16 cellular contexts compared by ENCODE assay signal in genomic region chr1:18722270-18722669, GRCh38.
DNase-seq lines count a peak whose midpoint lies in the region; ATAC-seq, FAIRE-seq and TF ChIP-seq lines count a peak whose summit lies in the region.
"Had no signal": no experiment of that assay in that cellular context is flagged by ENCODE, and none has a peak within 500 bp of the region (broad histone marks: within the 10 kb centered on the region; RNA-seq: fewer than 3 reads in every experiment).

No MANE protein-coding gene starts in this region.

- H3K36me3 ChIP-seq in bronchial epithelial cell (ENCODE audit: control insufficient read depth, insufficient read depth, low read length) (no peaks in the 10 kb centered on the region), osteoblast (ENCODE audit: insufficient read depth, low read length) (no peaks in the 10 kb centered on the region)
- H3K36me3 ChIP-seq: BE2C had no signal

- no peak overlapping the region for H2AFZ ChIP-seq in osteoblast (ENCODE audit: low read length)
- H2AFZ ChIP-seq: GM23248 had no signal

- H3K4me3 ChIP-seq in bronchial epithelial cell (ENCODE audit: low read depth, low read length) (no peak overlapping the region), osteoblast (ENCODE audit: insufficient read depth, low read length) (no peak overlapping the region)
- H3K4me3 ChIP-seq: A549, GM23248, K562 had no signal

- ATAC-seq in HG02642 (IDR thresholded peaks at IDR 0.05; ENCODE audit: poor library complexity, unreplicated experiment) (no peak), GM18511 (IDR thresholded peaks at IDR 0.05; ENCODE audit: unreplicated experiment) (no peak)
- ATAC-seq: A549, K562 had no signal

- DNase-seq in D341Med (ENCODE audit: low spot score) (peak; percentile 64), NCI-H82 (lab: John Stamatoyannopoulos, UW) (peak; percentile 96), bronchial epithelial cell (ENCODE audit: low read depth) (no peak), osteoblast (ENCODE audit: insufficient read length, low spot score, missing footprints) (peak; percentile 59), H54 (ENCODE audit: insufficient read length, low spot score) (no peak)
- DNase-seq: BE2C; CD8-positive, alpha-beta memory T cell; DMS79; GM23248; H7 had no signal

- no peak for TF ChIP-seq POLR2A in H54 (IDR thresholded peaks at IDR 0.05; ENCODE audit: low read depth, low read length)

- no peaks in the 10 kb centered on the region for H3K9me3 ChIP-seq in osteoblast (ENCODE audit: low read depth, low read length)
- H3K9me3 ChIP-seq: A549, BE2C had no signal

- H3K27ac ChIP-seq in osteoblast (ENCODE audit: low read depth, low read length) = no peak overlapping the region
- H3K27ac ChIP-seq: A549, GM23248 had no signal

- FAIRE-seq in bronchial epithelial cell (lab: Jason Lieb, UNC) = peak; percentile 68
- no peak for FAIRE-seq in H54 (lab: Jason Lieb, UNC)
- FAIRE-seq: A549, G401.6, GM12891, K562 had no signal

- no peak for TF ChIP-seq CTCF in bronchial epithelial cell (IDR thresholded peaks at IDR 0.05; ENCODE audit: insufficient read depth, low read length, severe bottlenecking)
- no peak for TF ChIP-seq CTCF in osteoblast (IDR thresholded peaks at IDR 0.05; ENCODE audit: extremely low read depth, low read depth, low read length)

- H4K20me1 ChIP-seq in osteoblast (ENCODE audit: insufficient read depth, low read length) = no peaks in the 10 kb centered on the region

- H3K4me1 ChIP-seq in osteoblast (ENCODE audit: insufficient read depth, low read length) = no peaks in the 10 kb centered on the region
- H3K4me1 ChIP-seq: BE2C had no signal

- no peak overlapping the region for H3K4me2 ChIP-seq in osteoblast (ENCODE audit: insufficient read depth, low read length)
- H3K4me2 ChIP-seq: A549 had no signal

- H3K79me2 ChIP-seq in osteoblast (ENCODE audit: insufficient read depth, low read length) = no peaks in the 10 kb centered on the region

- H3K27me3 ChIP-seq in bronchial epithelial cell (ENCODE audit: control insufficient read depth, insufficient read depth, low read length) (peaks cover 13% of the 10 kb centered on the region), osteoblast (ENCODE audit: insufficient read depth, low read length) (peaks cover 48% of the 10 kb centered on the region)

Comparison
In these comparisons a context has a peak if more than half of its experiments do, and no peak if none do; other contexts are left out.
1. DNase-seq: peak in D341Med (single experiment), NCI-H82 (single experiment) and osteoblast (single experiment); none in bronchial epithelial cell (single experiment) and H54 (single experiment).